Comparison of ENCODE assay signal across 8 cellular contexts in the genomic region with DNA sequence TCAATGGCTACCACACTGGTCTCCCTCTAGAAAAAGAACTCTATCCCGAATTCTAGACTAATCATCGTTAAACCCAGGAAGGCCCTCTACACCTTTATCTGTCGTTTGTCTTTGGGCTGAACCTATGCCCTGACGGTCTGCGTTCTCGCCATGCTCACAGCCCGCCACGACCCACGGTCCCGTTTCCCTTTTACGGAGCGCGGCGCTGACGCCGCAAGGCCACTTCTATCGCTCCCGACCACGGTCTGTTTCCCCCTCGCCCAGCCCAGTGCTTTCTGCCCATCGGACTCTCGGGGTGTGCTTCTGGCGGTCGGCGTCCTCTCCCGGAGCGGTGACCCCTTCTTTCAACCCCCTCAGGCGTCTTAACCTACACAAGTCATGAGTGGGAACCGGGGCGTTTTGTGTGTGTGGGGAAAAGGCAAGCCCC. TPM values are rescaled to one million over a fixed set of nuclear protein-coding genes. Genes with fewer than 3 reads are reported as not detected.
A peak's percentile ranks its signal among the peaks of the same experiment; 100 is the strongest.
DNase-seq lines count a peak whose midpoint lies in the region; ATAC-seq and TF ChIP-seq lines count a peak whose summit lies in the region.

No MANE protein-coding gene starts in this region.

- in situ Hi-C loops in ACHN (cut with HindIII; ENCODE audit: low pct_ligation_motif_present, low pct_unique_long_range_greater_than_20kb, low sequenced_read_pairs): no loop called here

- TF ChIP-seq CTCF in Peyer's patch (IDR thresholded peaks at IDR 0.05) (peak in 1 of 6 experiments; percentile 17), gastroesophageal sphincter (IDR thresholded peaks at IDR 0.05) (no peak), type B pancreatic cell (conservative IDR thresholded peaks at IDR 0.05) (no peak)

- H3K9me3 ChIP-seq in Peyer's patch (no peaks in the 10 kb centered on the region), gastroesophageal sphincter (no peaks in the 10 kb centered on the region)

- no peak for TF ChIP-seq EP300 in gastroesophageal sphincter (IDR thresholded peaks at IDR 0.05)

- no peaks in the 10 kb centered on the region for H3K27me3 Mint-ChIP-seq in type B pancreatic cell

- H3K4me3 Mint-ChIP-seq in type B pancreatic cell: peak overlapping the region; percentile 99

- peak overlapping the region; percentile 95 to 98 (median 97) for H3K27ac ChIP-seq in Peyer's patch
- H3K27ac ChIP-seq in gastroesophageal sphincter: peak overlapping the region; percentile 97 to 98 (median 98)

- H3K4me3 ChIP-seq in Peyer's patch (peak overlapping the region; percentile 80 to 94 (median 87)), gastroesophageal sphincter (peak overlapping the region; percentile 66 to 88)

- peak; percentile 42 for DNase-seq in ACHN
- peak; percentile 51 to 80 (median 76) for DNase-seq in Peyer's patch
- DNase-seq in activated gamma-delta T cell treated with anti-CD3 and anti-CD28 coated beads, Interleukin-2, amount 50 U/mL, for 16 hours (ENCODE audit: low read depth): peak; percentile 22
- peak in 36 of 56 donors; percentile 1 to 74 (median 50) for DNase-seq in nucleus accumbens (lab: John Stamatoyannopoulos, UW)
- no peak for DNase-seq in type B pancreatic cell (ENCODE audit: extremely low spot score, unreplicated experiment)

- peak; percentile 36 for ATAC-seq in GM18909 (IDR thresholded peaks at IDR 0.05; ENCODE audit: poor library complexity, unreplicated experiment)
- peak; percentile 40 for ATAC-seq in HG03159 (IDR thresholded peaks at IDR 0.05; ENCODE audit: unreplicated experiment)
- ATAC-seq in gastroesophageal sphincter: peak; percentile 43

- H3K27ac Mint-ChIP-seq in type B pancreatic cell: peak overlapping the region; percentile 92

- H3K36me3 ChIP-seq in Peyer's patch (no peaks in the 10 kb centered on the region), gastroesophageal sphincter (no peaks in the 10 kb centered on the region)

- H3K9me3 Mint-ChIP-seq in type B pancreatic cell: no peaks in the 10 kb centered on the region

- no peaks in the 10 kb centered on the region for H3K27me3 ChIP-seq in Peyer's patch
- H3K27me3 ChIP-seq in gastroesophageal sphincter: no peaks in the 10 kb centered on the region

- H3K4me1 ChIP-seq in Peyer's patch: peaks cover 0 to 9% (median 0%) of the 10 kb centered on the region in 4 donors
- H3K4me1 ChIP-seq in gastroesophageal sphincter: peaks cover 0 to 28% (median 0%) of the 10 kb centered on the region in 3 donors

- WGBS in gastroesophageal sphincter (ENCODE audit: low coverage in 1 of 2), 2 donors: 0% methylated on average over 9 to 11 of the region's 30 CpGs

- H3K4me1 Mint-ChIP-seq in type B pancreatic cell (ENCODE audit: unreplicated experiment): peaks cover 14% of the 10 kb centered on the region

- H3K36me3 Mint-ChIP-seq in type B pancreatic cell: no peaks in the 10 kb centered on the region

- TF ChIP-seq POLR2A in Peyer's patch (IDR thresholded peaks at IDR 0.05) (no peak), gastroesophageal sphincter (IDR thresholded peaks at IDR 0.05) (no peak)

RNA-seq across cellular contexts. Expression of a gene that starts 1.0 kb away (rescaled TPM):
- total RNA-seq in Peyer's patch: 10 to 100 TPM in 1 of 4 donors, 1 to 10 TPM in 3; 8.3 to 22.2 (median 9.2) TPM
- 1 to 10 TPM; 2.6 to 8.2 (median 3.9) TPM for total RNA-seq in gastroesophageal sphincter
- total RNA-seq in type B pancreatic cell (ENCODE audit: low replicate concordance): 6.2 and 10.4 TPM in 2 replicates
